Comparison of ENCODE assay signal across 20 cellular contexts in the genomic region with DNA sequence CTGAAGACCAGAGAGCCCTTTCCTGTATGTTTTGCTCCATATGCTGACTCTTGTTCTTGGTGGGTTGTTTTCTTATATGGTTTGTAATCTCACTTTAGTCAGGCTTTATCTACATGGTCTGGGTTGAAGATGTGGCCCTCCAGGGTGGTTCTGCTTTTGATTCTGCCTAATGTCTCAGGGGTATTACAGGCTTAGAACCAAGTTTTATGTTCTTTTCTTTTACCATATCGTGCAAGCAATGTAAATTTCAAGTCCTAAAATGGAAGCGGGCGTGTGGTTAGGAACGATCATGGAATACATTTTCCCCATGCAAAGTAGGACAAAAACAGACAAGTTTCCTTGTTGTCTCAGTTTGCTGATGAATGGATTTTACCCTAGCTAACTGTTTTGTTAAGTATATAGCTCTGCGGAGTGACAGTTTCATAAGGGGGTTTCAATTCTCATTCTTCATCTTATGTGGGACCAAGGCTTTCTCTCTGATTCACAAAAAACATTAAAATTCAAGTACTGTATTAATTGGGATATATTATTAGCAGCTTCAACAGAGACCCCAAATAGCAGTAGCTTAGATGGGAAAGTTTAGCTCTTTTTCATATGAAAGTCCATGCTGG.
"Had no signal": no experiment of that assay in that cellular context is flagged by ENCODE, and none has a peak within 500 bp of the region (broad histone marks: within the 10 kb centered on the region; RNA-seq: fewer than 3 reads in every experiment).

No MANE protein-coding gene starts in this region.

- H3K79me2 ChIP-seq: parathyroid adenoma had no signal

- H3K27me3 Mint-ChIP-seq: activated naive CD8-positive, alpha-beta T cell treated with anti-CD3 and anti-CD28 coated beads, Interleukin-2, amount 10 ng/mL, durations not matched to agents 7 days and 5 days; dendritic cell treated with granulocyte-macrophage colony-stimulating factor and Interleukin-4, amounts not matched to agents 40 ng/mL and 50 ng/mL, for 4 days had no signal

- H3K4me3 ChIP-seq: breast epithelium, left lung, sigmoid colon, spleen had no signal

- H3K36me3 Mint-ChIP-seq: activated naive CD8-positive, alpha-beta T cell treated with anti-CD3 and anti-CD28 coated beads, Interleukin-2, amount 10 ng/mL, durations not matched to agents 7 days and 5 days had no signal

- H2AFZ ChIP-seq: parathyroid adenoma had no signal

- H3K4me1 ChIP-seq: breast epithelium, left lung, parathyroid adenoma, sigmoid colon, spleen had no signal

- H3K27ac Mint-ChIP-seq: activated naive CD8-positive, alpha-beta T cell treated with anti-CD3 and anti-CD28 coated beads, Interleukin-2, amount 10 ng/mL, durations not matched to agents 7 days and 5 days; activated T-helper 1 cell treated with anti-CD3 and anti-CD28 coated beads, Interleukin-12 subunit alpha, Interleukin-12 subunit beta, Interleukin-2, Interleukin-4 antibody, amounts not matched to agents 30 ng/mL and 10 ng/mL and 1 ng/mL, durations not matched to agents 14 hours and 24 hours and 36 hours; dendritic cell treated with granulocyte-macrophage colony-stimulating factor and Interleukin-4, amounts not matched to agents 40 ng/mL and 50 ng/mL, for 4 days; naive thymus-derived CD8-positive, alpha-beta T cell had no signal

- H3K4me1 Mint-ChIP-seq: activated naive CD8-positive, alpha-beta T cell treated with anti-CD3 and anti-CD28 coated beads, Interleukin-2, amount 10 ng/mL, durations not matched to agents 7 days and 5 days had no signal

- ATAC-seq: left lung; naive thymus-derived CD8-positive, alpha-beta T cell had no signal

- H3K4me3 Mint-ChIP-seq: activated naive CD8-positive, alpha-beta T cell treated with anti-CD3 and anti-CD28 coated beads, Interleukin-2, amount 10 ng/mL, durations not matched to agents 7 days and 5 days; activated T-helper 1 cell treated with anti-CD3 and anti-CD28 coated beads, Interleukin-12 subunit alpha, Interleukin-12 subunit beta, Interleukin-2, Interleukin-4 antibody, amounts not matched to agents 30 ng/mL and 10 ng/mL and 1 ng/mL, durations not matched to agents 14 hours and 24 hours and 36 hours; dendritic cell treated with granulocyte-macrophage colony-stimulating factor and Interleukin-4, amounts not matched to agents 40 ng/mL and 50 ng/mL, for 4 days; naive thymus-derived CD8-positive, alpha-beta T cell had no signal

- DNase-seq: activated CD4-positive, alpha-beta T cell treated with anti-CD3 and anti-CD28 coated beads, Interleukin-2, amount 50 U/mL, for 1 hour; activated CD8-positive, alpha-beta memory T cell treated with anti-CD3 and anti-CD28 coated beads for 24 hours; activated naive CD4-positive, alpha-beta T cell; activated naive CD8-positive, alpha-beta T cell treated with anti-CD3 and anti-CD28 coated beads, Interleukin-2, amount 10 ng/mL, durations not matched to agents 7 days and 5 days; cerebellar nuclear complex; effector memory CD4-positive, alpha-beta T cell; foreskin fibroblast; glutamatergic neuron; hypothalamus; kidney; left lung; mammary epithelial cell; naive thymus-derived CD8-positive, alpha-beta T cell; sigmoid colon; spleen; stimulated activated CD4-positive, alpha-beta T cell treated with anti-CD3 and anti-CD28 coated beads, Interleukin-1b, Interleukin-23, amount 100 ng/mL, for 48 hours had no signal

- H3K27me3 ChIP-seq: breast epithelium, left lung, sigmoid colon, spleen had no signal

- H3K27ac ChIP-seq: breast epithelium, left lung, parathyroid adenoma, sigmoid colon, spleen had no signal

- H3K36me3 ChIP-seq: breast epithelium, left lung, sigmoid colon, spleen had no signal

- H3K9me3 ChIP-seq: breast epithelium had no signal

- H3K9ac ChIP-seq: parathyroid adenoma had no signal
